In the genomic region with DNA sequence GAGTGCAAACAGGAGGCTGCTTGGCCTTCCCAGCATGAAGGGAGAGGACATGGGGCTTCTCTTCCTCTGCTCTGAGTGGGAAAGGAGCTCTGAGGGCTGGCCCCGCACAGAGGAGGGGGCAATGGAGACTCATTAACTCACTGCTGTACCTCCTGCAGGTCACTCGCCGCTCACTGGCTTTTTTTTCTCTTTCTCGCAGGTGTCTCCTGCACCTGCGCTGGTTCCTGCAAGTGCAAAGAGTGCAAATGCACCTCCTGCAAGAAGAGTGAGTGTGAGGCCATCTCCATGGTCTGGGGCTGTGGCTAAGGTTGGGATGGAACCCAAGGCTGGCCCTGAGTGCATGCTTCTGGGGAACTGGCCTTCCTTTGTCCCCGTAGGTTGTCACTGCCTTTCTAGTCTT, we compare ENCODE assay signal across 9 cellular contexts. TPM values are rescaled to one million over a fixed set of nuclear protein-coding genes. Genes with fewer than 3 reads are reported as not detected.
DNase-seq lines count a peak whose midpoint lies in the region; ATAC-seq and TF ChIP-seq lines count a peak whose summit lies in the region.
"Had no signal": no experiment of that assay in that cellular context is flagged by ENCODE, and none has a peak within 500 bp of the region (broad histone marks: within the 10 kb centered on the region; RNA-seq: fewer than 3 reads in every experiment).

No MANE protein-coding gene starts in this region.

- no TSS peak for BruUV-seq in MCF 10A (replicated peaks; lab: Mats Ljungman, UMichigan)

- H3K27me3 ChIP-seq in left ventricle myocardium inferior (ENCODE audit: low read depth) (peaks cover 42% of the 10 kb centered on the region), right atrium auricular region (peaks cover 5 to 7% of the 10 kb centered on the region in 2 donors), mucosa of stomach (ENCODE audit: control insufficient read depth, insufficient read depth, low read length) (peaks cover 9% of the 10 kb centered on the region), vagina (no peaks in the 10 kb centered on the region)

- H3K9me3 Mint-ChIP-seq in MCF 10A (ENCODE audit: unreplicated experiment): no peaks in the 10 kb centered on the region

- CTCF ChIA-PET in MCF 10A (lab: Yijun Ruan, JAX): interaction anchor here (0.6 kb wide), 1 partner anchor 15 kb away, joined by 3 read pairs; no protein-coding TSS in a partner anchor

- peak overlapping the region; percentile 77 for H3K4me3 Mint-ChIP-seq in MCF 10A (ENCODE audit: unreplicated experiment)

- intact Hi-C loops in left ventricle myocardium inferior (cut with micrococcal nuclease): no loop called here
- intact Hi-C loops in MCF 10A (cut with micrococcal nuclease): no loop called here
- intact Hi-C loops in vagina (cut with DNase I): no loop called here

- no peaks in the 10 kb centered on the region for H3K36me3 ChIP-seq in left ventricle myocardium inferior
- H3K36me3 ChIP-seq in right atrium auricular region: no peaks in the 10 kb centered on the region
- H3K36me3 ChIP-seq in mucosa of stomach (ENCODE audit: control insufficient read depth, insufficient read depth, low read length): no peaks in the 10 kb centered on the region
- H3K36me3 ChIP-seq in vagina: no peaks in the 10 kb centered on the region

- H3K4me1 Mint-ChIP-seq in MCF 10A (ENCODE audit: insufficient read depth, unreplicated experiment): peaks cover 21% of the 10 kb centered on the region

- peak overlapping the region; percentile 81 for H3K9ac ChIP-seq in mucosa of stomach (ENCODE audit: low read length)

- H3K27ac Mint-ChIP-seq in MCF 10A (ENCODE audit: low read depth, unreplicated experiment): no peak overlapping the region

- TF ChIP-seq CTCF in left ventricle myocardium inferior (IDR thresholded peaks at IDR 0.05; ENCODE audit: borderline replicate concordance): no peak
- TF ChIP-seq CTCF in right atrium auricular region (IDR thresholded peaks at IDR 0.05): no peak
- no peak for TF ChIP-seq CTCF in MCF 10A (IDR thresholded peaks at IDR 0.05; ENCODE audit: unreplicated experiment)
- no peak for TF ChIP-seq CTCF in vagina (IDR thresholded peaks at IDR 0.05)

- TF ChIP-seq POLR2A in vagina (IDR thresholded peaks at IDR 0.05): no peak

- ATAC-seq in HG03135 (IDR thresholded peaks at IDR 0.05; ENCODE audit: unreplicated experiment): no peak

- H3K4me3 ChIP-seq in left ventricle myocardium inferior (peak overlapping the region; percentile 72), right atrium auricular region (peak overlapping the region in 1 of 2 donors; percentile 64), mucosa of stomach (ENCODE audit: low read length) (peak overlapping the region; percentile 80), vagina (peak overlapping the region; percentile 52 to 62)

- no peaks in the 10 kb centered on the region for H3K27me3 Mint-ChIP-seq in MCF 10A (ENCODE audit: insufficient read depth, unreplicated experiment)

- peaks cover 4% of the 10 kb centered on the region for H3K36me3 Mint-ChIP-seq in MCF 10A (ENCODE audit: insufficient read depth, unreplicated experiment)

- DNase-seq in left ventricle myocardium inferior (no peak), right atrium auricular region (ENCODE audit: low spot score) (no peak), MCF 10A (ENCODE audit: unreplicated experiment) (no peak), vagina (ENCODE audit: extremely low spot score in 2 of 2) (no peak), NCI-H1048 (lab: John Stamatoyannopoulos, UW) (no peak)
- no peak for DNase-seq in activated effector memory CD4-positive, alpha-beta T cell treated with Interleukin-2 at 50 U/mL for 16 hours

- H3K9me3 ChIP-seq in left ventricle myocardium inferior (replicated peaks): no peaks in the 10 kb centered on the region
- H3K9me3 ChIP-seq in right atrium auricular region: no peaks in the 10 kb centered on the region
- no peaks in the 10 kb centered on the region for H3K9me3 ChIP-seq in mucosa of stomach (ENCODE audit: control insufficient read depth, low read length)
- no peaks in the 10 kb centered on the region for H3K9me3 ChIP-seq in vagina

- H3K27ac ChIP-seq in left ventricle myocardium inferior (replicated peaks) (no peak overlapping the region), right atrium auricular region (no peak overlapping the region), vagina (no peak overlapping the region)

- H3K4me1 ChIP-seq in left ventricle myocardium inferior: peaks cover 23% of the 10 kb centered on the region
- peaks cover 0 to 20% of the 10 kb centered on the region in 2 donors for H3K4me1 ChIP-seq in right atrium auricular region
- H3K4me1 ChIP-seq in mucosa of stomach (ENCODE audit: control insufficient read depth, insufficient read depth, low read length): peaks cover 19% of the 10 kb centered on the region
- H3K4me1 ChIP-seq in vagina: peaks cover 27% of the 10 kb centered on the region

- POLR2A ChIA-PET in MCF 10A (lab: Yijun Ruan, JAX): interaction anchor here (1.0 kb wide), 1 partner anchor 24 kb away, joined by 5 read pairs; a partner anchor contains a TSS

RNA-seq across cellular contexts. Expression of a gene that starts 0.7 kb away (rescaled TPM):
- 0.85 TPM for total RNA-seq in left ventricle myocardium inferior
- 1 to 10 TPM; 3.2 to 6.1 TPM for total RNA-seq in right atrium auricular region
- 1.7 and 2.4 TPM in 2 replicates for total RNA-seq in MCF 10A (2022)
- total RNA-seq in vagina: 16.0 TPM

RNA-seq across cellular contexts. Expression of a gene that starts 6.8 kb away (rescaled TPM):
- total RNA-seq in left ventricle myocardium inferior: not detected
- total RNA-seq in right atrium auricular region: not detected
- total RNA-seq in MCF 10A (2022): not detected in 2 replicates
- not detected for total RNA-seq in vagina
- total RNA-seq: ureter had no signal

RNA-seq across cellular contexts. Expression of a gene that starts 9.4 kb away (rescaled TPM):
- total RNA-seq in left ventricle myocardium inferior: not detected
- total RNA-seq in right atrium auricular region: 1 to 10 TPM in 1 of 2 donors, not detected in 1; 7.2 TPM
- not detected in 2 replicates for total RNA-seq in MCF 10A (2022)
- total RNA-seq in vagina: not detected

RNA-seq across cellular contexts. Expression of a gene that starts 11.1 kb away (rescaled TPM):
- total RNA-seq in left ventricle myocardium inferior (not detected), right atrium auricular region (not detected), MCF 10A (2022) (not detected in 2 replicates), vagina (not detected)
- total RNA-seq: ureter had no signal

RNA-seq across cellular contexts. Expression of a gene that starts 20.0 kb away (rescaled TPM):
- total RNA-seq in left ventricle myocardium inferior: 1.2 TPM
- total RNA-seq in right atrium auricular region: 10 to 100 TPM in 1 of 2 donors, not detected in 1; 30.0 TPM
- not detected in 2 replicates for total RNA-seq in MCF 10A (2022)
- total RNA-seq in vagina: 110 TPM
